14 cellular contexts compared by ENCODE assay signal in the genomic region with DNA sequence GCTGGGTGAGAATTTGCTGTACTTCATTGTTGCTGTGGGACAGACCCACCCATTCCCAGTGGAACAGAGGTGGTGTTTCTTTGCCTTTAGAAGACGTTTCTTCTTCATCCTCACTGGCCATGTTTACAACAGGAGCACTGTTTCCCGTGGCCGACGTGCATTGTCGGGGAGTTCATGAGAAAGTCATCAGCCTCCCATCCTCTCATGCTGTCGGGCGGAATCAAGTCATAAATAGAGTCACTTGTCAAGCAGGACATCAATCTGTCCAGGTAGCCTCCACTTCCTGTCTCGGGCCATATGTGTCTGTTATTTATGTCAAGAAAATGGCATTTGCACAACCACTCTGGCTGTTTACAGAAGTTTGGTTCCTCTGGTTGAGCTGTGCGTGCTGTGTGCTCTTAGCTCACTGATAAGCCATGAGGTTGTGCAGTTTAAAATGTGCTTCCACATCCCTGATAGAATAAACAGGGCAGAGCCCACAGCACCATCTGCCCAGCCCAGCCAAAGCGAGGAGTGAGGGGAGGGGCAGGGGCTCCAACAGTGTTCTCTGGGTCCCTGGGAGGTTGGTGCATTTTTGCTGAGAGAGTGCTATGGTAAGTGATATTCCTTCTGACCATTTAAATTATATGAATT.
DNase-seq lines count a peak whose midpoint lies in the region; ATAC-seq and TF ChIP-seq lines count a peak whose summit lies in the region.
"Had no signal": no experiment of that assay in that cellular context is flagged by ENCODE, and none has a peak within 500 bp of the region (broad histone marks: within the 10 kb centered on the region; RNA-seq: fewer than 3 reads in every experiment).

No MANE protein-coding gene starts in this region.

- H2BK5ac ChIP-seq in neuronal stem cell (ENCODE audit: low read length), result no peak overlapping the region

- no peak overlapping the region for H3K9ac ChIP-seq in neuronal stem cell (ENCODE audit: low read depth, low read length, poor library complexity)
- H3K9ac ChIP-seq: BLaER1 had no signal

- no peaks in the 10 kb centered on the region for H3K36me3 ChIP-seq in neuronal stem cell (replicated peaks in 1 of 2; ENCODE audit: control insufficient read depth in 2 of 2, insufficient read depth in 2 of 2, low read length in 2 of 2)
- H3K36me3 ChIP-seq: BLaER1 had no signal

- H4K91ac ChIP-seq in neuronal stem cell (ENCODE audit: low read depth, low read length, poor library complexity), result no peak overlapping the region

- H2BK120ac ChIP-seq in neuronal stem cell (ENCODE audit: low read depth, low read length), result no peak overlapping the region

- H3K4me1 ChIP-seq in neuronal stem cell (ENCODE audit: control insufficient read depth in 2 of 2, insufficient read depth in 1 of 2, low read depth in 1 of 2, low read length in 2 of 2), result no peaks in the 10 kb centered on the region

- no peak overlapping the region for H3K4me2 ChIP-seq in neuronal stem cell (ENCODE audit: insufficient read depth, low read length, poor library complexity, severe bottlenecking)
- H3K4me2 ChIP-seq: BLaER1 had no signal

- no CpG with 5 or more reads among the region's 10 CpGs for WGBS in neuronal stem cell (ENCODE audit: extremely low coverage in 2 of 2, insufficient read length in 2 of 2, insufficient replicate concordance in 1 of 2), 2 donors

- peak overlapping the region; percentile 5 for H3K18ac ChIP-seq in neuronal stem cell (ENCODE audit: low read length)

- H3K27ac ChIP-seq in VCaP (peak overlapping the region; percentile 35), neuronal stem cell (replicated peaks; ENCODE audit: low read length) (no peak overlapping the region)
- H3K27ac ChIP-seq: BLaER1 had no signal

- H3K79me1 ChIP-seq in neuronal stem cell (ENCODE audit: low read depth, low read length), result no peaks in the 10 kb centered on the region

- no peak overlapping the region for H3K14ac ChIP-seq in neuronal stem cell (ENCODE audit: low read length)

- no peak overlapping the region for H4K8ac ChIP-seq in neuronal stem cell (ENCODE audit: low read depth, low read length)

- H2AFZ ChIP-seq in neuronal stem cell (ENCODE audit: low read length), result no peak overlapping the region

- H3K4ac ChIP-seq in neuronal stem cell (ENCODE audit: low read length), result peak overlapping the region; percentile 54

- DNase-seq in NCI-H748 (lab: John Stamatoyannopoulos, UW; ENCODE audit: unreplicated experiment) (peak; percentile 52), NCI-H748 treated with DMSO at 0.1 percent for 48 hours (lab: John Stamatoyannopoulos, UW) (no peak), DMS153 (lab: John Stamatoyannopoulos, UW) (peak; percentile 87), neuronal stem cell (ENCODE audit: low spot score) (no peak), kidney glomerular epithelial cell (lab: John Stamatoyannopoulos, UW) (no peak)
- DNase-seq: 8988T; AML-193; CD4-positive, CD25-positive, alpha-beta regulatory T cell; DMS79; H7 had no signal

- peaks cover 0 to 2% of the 10 kb centered on the region in 2 donors for H3K9me3 ChIP-seq in neuronal stem cell (replicated peaks in 1 of 2; ENCODE audit: control insufficient read depth in 2 of 2, insufficient read depth in 1 of 2, low read depth in 1 of 2, low read length in 2 of 2)

- H3K27me3 ChIP-seq in neuronal stem cell (ENCODE audit: control insufficient read depth in 3 of 3, insufficient read depth in 3 of 3, low read depth in 1 of 3, low read length in 3 of 3), result no peaks in the 10 kb centered on the region
- H3K27me3 ChIP-seq: BLaER1 had no signal

- no peak for TF ChIP-seq CTCF in VCaP (conservative IDR thresholded peaks at IDR 0.05)

- no peak overlapping the region for H2BK12ac ChIP-seq in neuronal stem cell (ENCODE audit: low read length)

- no peak overlapping the region for H2AK5ac ChIP-seq in neuronal stem cell (ENCODE audit: low read depth, low read length)

- H3K4me3 ChIP-seq in neuronal stem cell (ENCODE audit: low read length in 2 of 2), result no peak overlapping the region
- H3K4me3 ChIP-seq: BLaER1, GM12878 had no signal

- ATAC-seq in HG02623 (IDR thresholded peaks at IDR 0.05; ENCODE audit: unreplicated experiment), result no peak
- ATAC-seq: GM12878 had no signal

- no peak overlapping the region for H3K23ac ChIP-seq in neuronal stem cell (ENCODE audit: low read depth, low read length, poor library complexity)

- H2BK15ac ChIP-seq in neuronal stem cell (ENCODE audit: low read length), result no peak overlapping the region

Comparison
In these comparisons a context has a peak if more than half of its experiments do, and no peak if none do; other contexts are left out.
1. DNase-seq: peak in NCI-H748 (single experiment) and DMS153 (single experiment); none in NCI-H748 treated with DMSO at 0.1 percent for 48 hours (single experiment), neuronal stem cell (single experiment) and kidney glomerular epithelial cell (single experiment).